Comparison of ENCODE assay signal across 24 cellular contexts in the genomic region with DNA sequence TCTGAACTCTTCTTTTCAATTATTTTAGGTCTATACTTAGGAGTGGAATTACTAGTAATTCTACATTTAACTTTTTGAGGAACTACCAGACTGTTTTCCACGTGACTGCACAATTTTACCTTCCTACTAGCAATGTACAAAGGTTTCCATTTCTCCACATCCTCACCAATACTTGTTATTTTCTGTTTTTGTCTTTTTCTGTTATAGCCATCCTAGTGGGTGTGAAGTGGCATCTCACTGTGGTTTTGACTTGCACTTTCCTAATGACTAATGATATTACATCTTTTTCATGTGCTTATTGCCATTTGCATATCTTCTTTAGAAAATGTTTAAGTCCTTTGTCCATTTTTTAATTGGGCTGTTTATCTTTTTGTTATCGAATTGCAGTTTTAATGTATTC.
A peak's percentile ranks its signal among the peaks of the same experiment; 100 is the strongest.
DNase-seq lines count a peak whose midpoint lies in the region; ATAC-seq and TF ChIP-seq lines count a peak whose summit lies in the region.
"Had no signal": no experiment of that assay in that cellular context is flagged by ENCODE, and none has a peak within 500 bp of the region (broad histone marks: within the 10 kb centered on the region; RNA-seq: fewer than 3 reads in every experiment).

No MANE protein-coding gene starts in this region.

- intact Hi-C loops in left lung (cut with DNase I): no loop called here

- no peak for TF ChIP-seq CTCF in left lung (IDR thresholded peaks at IDR 0.05)

- DNase-seq in stimulated activated naive CD8-positive, alpha-beta T cell treated with anti-CD3 and anti-CD28 coated beads, Interleukin-15, amount 100 ng/mL, for 72 hours: no peak
- no peak for DNase-seq in stimulated activated naive CD8-positive, alpha-beta T cell treated with anti-CD3 and anti-CD28 coated beads, Interleukin-15, Interleukin-2, amounts not matched to agents 100 U/mL and 50 U/mL, for 24 hours
- no peak for DNase-seq in left lung
- no peak for DNase-seq in globus pallidus (ENCODE audit: low spot score)
- no peak for DNase-seq in DMS114 treated with DMSO at 0.1 percent for 48 hours (lab: John Stamatoyannopoulos, UW; ENCODE audit: unreplicated experiment)
- DNase-seq: AML-193; CD4-positive, alpha-beta T cell; HCEC 1CT; Kasumi-1; NCI-H1092 treated with DMSO at 0.1 percent for 48 hours; NCI-H1436; NCI-H187; NCI-H2081 treated with DMSO at 0.1 percent for 48 hours; NCI-H2171; NCI-H226; NCI-H510A; NCI-H69; Right ventricle myocardium superior; RPMI8226 had no signal

- no peak overlapping the region for H3K27ac ChIP-seq in left lung
- H3K27ac ChIP-seq: BLaER1 treated with 17β-estradiol and CSF1 and Interleukin-3, amounts not matched to agents 10 nM and 100 nM; SJSA1 had no signal

- H3K9me3 ChIP-seq in left lung: no peaks in the 10 kb centered on the region
- H3K9me3 ChIP-seq: SJSA1 had no signal

- H3K9me3 Mint-ChIP-seq in stimulated activated naive CD8-positive, alpha-beta T cell treated with anti-CD3 and anti-CD28 coated beads, Interleukin-15, amount 100 ng/mL, for 72 hours: peaks cover 13 to 28% of the 10 kb centered on the region in 2 donors

- no peak overlapping the region for H3K4me3 Mint-ChIP-seq in stimulated activated naive CD8-positive, alpha-beta T cell treated with anti-CD3 and anti-CD28 coated beads, Interleukin-15, amount 100 ng/mL, for 72 hours
- H3K4me3 Mint-ChIP-seq: CD4-positive, alpha-beta T cell had no signal

- no peaks in the 10 kb centered on the region for H3K27me3 ChIP-seq in left lung
- H3K27me3 ChIP-seq: BLaER1 treated with 17β-estradiol and CSF1 and Interleukin-3, amounts not matched to agents 10 nM and 100 nM; SJSA1 had no signal

- peaks cover 8% of the 10 kb centered on the region for H3K27me3 Mint-ChIP-seq in stimulated activated naive CD8-positive, alpha-beta T cell treated with anti-CD3 and anti-CD28 coated beads, Interleukin-15, amount 100 ng/mL, for 72 hours
- H3K27me3 Mint-ChIP-seq: CD4-positive, alpha-beta T cell had no signal

- no peaks in the 10 kb centered on the region for H3K36me3 ChIP-seq in left lung
- H3K36me3 ChIP-seq: BLaER1 treated with 17β-estradiol and CSF1 and Interleukin-3, amounts not matched to agents 10 nM and 100 nM; SJSA1 had no signal

- peak overlapping the region in 1 of 2 donors; percentile 14 for H3K27ac Mint-ChIP-seq in stimulated activated naive CD8-positive, alpha-beta T cell treated with anti-CD3 and anti-CD28 coated beads, Interleukin-15, amount 100 ng/mL, for 72 hours
- H3K27ac Mint-ChIP-seq: CD4-positive, alpha-beta T cell had no signal

- H3K4me3 ChIP-seq in left lung: no peak overlapping the region
- H3K4me3 ChIP-seq: BLaER1 treated with 17β-estradiol and CSF1 and Interleukin-3, amounts not matched to agents 10 nM and 100 nM; K562; SJSA1 had no signal

- peaks cover 15% of the 10 kb centered on the region for H3K4me1 Mint-ChIP-seq in stimulated activated naive CD8-positive, alpha-beta T cell treated with anti-CD3 and anti-CD28 coated beads, Interleukin-15, amount 100 ng/mL, for 72 hours

- ATAC-seq in stimulated activated naive CD8-positive, alpha-beta T cell treated with anti-CD3 and anti-CD28 coated beads, Interleukin-15, amount 100 ng/mL, for 72 hours: peak; percentile 78
- no peak for ATAC-seq in stimulated activated naive CD8-positive, alpha-beta T cell treated with anti-CD3 and anti-CD28 coated beads, Interleukin-15, Interleukin-2, amounts not matched to agents 100 U/mL and 50 U/mL, for 24 hours
- ATAC-seq in GM18870 (IDR thresholded peaks at IDR 0.05; ENCODE audit: unreplicated experiment) (peak; percentile 68), HG03432 (IDR thresholded peaks at IDR 0.05; ENCODE audit: unreplicated experiment) (peak; percentile 43), left lung (no peak)
- ATAC-seq: K562 had no signal

- no peaks in the 10 kb centered on the region for H3K4me1 ChIP-seq in left lung
- H3K4me1 ChIP-seq: BLaER1 treated with 17β-estradiol and CSF1 and Interleukin-3, amounts not matched to agents 10 nM and 100 nM; SJSA1 had no signal

Comparison
In these comparisons a context has a peak if more than half of its experiments do, and no peak if none do; other contexts are left out.
1. ATAC-seq: peak in stimulated activated naive CD8-positive, alpha-beta T cell treated with anti-CD3 and anti-CD28 coated beads, Interleukin-15, amount 100 ng/mL, for 72 hours (single experiment), GM18870 (single experiment) and HG03432 (single experiment); none in stimulated activated naive CD8-positive, alpha-beta T cell treated with anti-CD3 and anti-CD28 coated beads, Interleukin-15, Interleukin-2, amounts not matched to agents 100 U/mL and 50 U/mL, for 24 hours (single experiment) and left lung (single experiment).